In genomic region chr12:57518920-57519757, GRCh38 we compare ENCODE assay signal across 9 cellular contexts. TPM values are rescaled to one million over a fixed set of nuclear protein-coding genes. Genes with fewer than 3 reads are reported as not detected.
DNase-seq lines count a peak whose midpoint lies in the region; ATAC-seq, FAIRE-seq and TF ChIP-seq lines count a peak whose summit lies in the region.
"Had no signal": no experiment of that assay in that cellular context is flagged by ENCODE, and none has a peak within 500 bp of the region (broad histone marks: within the 10 kb centered on the region; RNA-seq: fewer than 3 reads in every experiment).

No MANE protein-coding gene starts in this region.

- POLR2A ChIA-PET in RWPE1 (lab: Yijun Ruan, JAX; ENCODE audit: low non-redundant PET) (interaction anchor here (1.0 kb wide), 1 partner anchor 12 kb away, joined by 3 read pairs; no protein-coding TSS in a partner anchor), H1 (lab: Charles Lee; ENCODE audit: partially characterized antibody) (interaction anchor here (0.8 to 6.0 kb wide), 29 partner anchors 8 to 391 kb away, joined by 3 to 60 read pairs (median 4); partner anchors contain the start of genes ARHGEF25, DCTN2, KIF5A and LRP1)

- H3K9me3 ChIP-seq in H1 (ENCODE audit: insufficient read depth in 2 of 2, low read depth in 1 of 2, low read length in 1 of 2), result no peaks in the 10 kb centered on the region
- no peaks in the 10 kb centered on the region for H3K9me3 ChIP-seq in muscle layer of duodenum (ENCODE audit: control insufficient read depth in 1 of 2, low read length in 2 of 2)

- H4K8ac ChIP-seq in H1 (ENCODE audit: extremely low read depth, insufficient read depth, low read length), result no peak overlapping the region

- H3K79me2 ChIP-seq in H1 (ENCODE audit: control insufficient read depth in 1 of 2, insufficient read depth in 2 of 2, low read length in 2 of 2), result peaks cover 0 to 25% of the 10 kb centered on the region in 2 experiments; a peak in 2 of 4 replicates

- FAIRE-seq in H1 (lab: Jason Lieb, UNC), result no peak
- FAIRE-seq: colon had no signal

- H3K4me1 ChIP-seq in H1 (replicated peaks in 1 of 4; ENCODE audit: control insufficient read depth in 3 of 4, insufficient read depth in 4 of 4, low read length in 3 of 4) (peaks cover 8 to 24% (median 14%) of the 10 kb centered on the region in 4 experiments), muscle layer of duodenum (ENCODE audit: control insufficient read depth in 1 of 2, insufficient read depth in 2 of 2, low read length in 2 of 2) (peaks cover 37 to 38% of the 10 kb centered on the region in 2 donors)

- no peak overlapping the region for H4K5ac ChIP-seq in H1 (ENCODE audit: insufficient read length, low read depth, low read length)

- peak overlapping the region; percentile 65 for H3K18ac ChIP-seq in H1 (ENCODE audit: extremely low read depth, low read length)

- peaks cover 32 to 47% (median 37%) of the 10 kb centered on the region in 4 experiments for H3K36me3 ChIP-seq in H1 (ENCODE audit: control insufficient read depth in 2 of 4, insufficient read depth in 4 of 4, low read length in 3 of 4)
- H3K36me3 ChIP-seq in muscle layer of duodenum (ENCODE audit: control insufficient read depth in 1 of 2, insufficient read depth in 2 of 2, low read length in 2 of 2), result peaks cover 37 to 49% of the 10 kb centered on the region in 2 donors

- H3K23ac ChIP-seq in H1 (ENCODE audit: insufficient read length), result no peak overlapping the region

- peak overlapping the region; percentile 86 for H2BK5ac ChIP-seq in H1 (ENCODE audit: low read depth, low read length)

- H2AK5ac ChIP-seq in H1 (ENCODE audit: low read depth, low read length), result no peak overlapping the region

- H4K20me1 ChIP-seq in H1 (replicated peaks in 1 of 2; ENCODE audit: control insufficient read depth in 1 of 2, insufficient read depth in 2 of 2, low read length in 2 of 2), result peaks cover 7 to 21% of the 10 kb centered on the region in 2 experiments

- H2AFZ ChIP-seq in H1 (ENCODE audit: low read length), result no peak overlapping the region

- CTCF ChIA-PET in RWPE1 (lab: Yijun Ruan, JAX) (no interaction called here), H1 (lab: Charles Lee; ENCODE audit: partially characterized antibody) (interaction anchor here (0.8 to 1.8 kb wide), 3 partner anchors 19 to 223 kb away, joined by 3 to 5 read pairs (median 4); partner anchors contain the start of gene INHBE)

- H3K4me3 ChIP-seq in H1 (ENCODE audit: extremely low read depth in 1 of 4, insufficient read depth in 2 of 4, low read depth in 3 of 4, low read length in 4 of 4), result peak overlapping the region; percentile 80 to 94 (median 86)
- peak overlapping the region; percentile 94 to 98 for H3K4me3 ChIP-seq in muscle layer of duodenum (ENCODE audit: low read depth in 1 of 2, low read length in 2 of 2)

- 41% methylated on average over 7 of the region's 7 CpGs; no CpG with 5 or more reads in 1 of the 2 experiments for WGBS in H1 (ENCODE audit: extremely low coverage in 1 of 2, insufficient coverage in 1 of 2, insufficient read length in 1 of 2, insufficient replicate concordance in 2 of 2, low coverage in 1 of 2, low lambda C conversion rate in 2 of 2, missing lambda C conversion rate in 1 of 2), 2 experiments

- H3K9ac ChIP-seq in H1 (replicated peaks in 1 of 4; ENCODE audit: extremely low read depth in 1 of 4, low read depth in 3 of 4, low read length in 3 of 4), result peak overlapping the region; percentile 72 to 98 (median 91)

- ATAC-seq in GM19023 (IDR thresholded peaks at IDR 0.05; ENCODE audit: unreplicated experiment) (no peak), GM21360 (IDR thresholded peaks at IDR 0.05; ENCODE audit: unreplicated experiment) (no peak)

- H4K91ac ChIP-seq in H1 (replicated peaks; ENCODE audit: insufficient read length, low read length), result no peak overlapping the region

- H3K27me3 ChIP-seq in H1 (replicated peaks in 1 of 4; ENCODE audit: control insufficient read depth in 3 of 4, extremely low read depth in 1 of 4, insufficient read depth in 3 of 4, low read length in 3 of 4) (no peaks in the 10 kb centered on the region), muscle layer of duodenum (ENCODE audit: low read depth, low read length) (no peaks in the 10 kb centered on the region)

- peaks cover 19% of the 10 kb centered on the region for H3K23me2 ChIP-seq in H1 (ENCODE audit: low read depth, low read length)

- no peak overlapping the region for H3K4ac ChIP-seq in H1 (replicated peaks; ENCODE audit: insufficient read length, low read depth, low read length)

- H3K27ac ChIP-seq in RWPE1 (peak overlapping the region; percentile 98), H1 (ENCODE audit: low read depth, low read length) (peak overlapping the region; percentile 88), muscle layer of duodenum (ENCODE audit: low read length) (peak overlapping the region; percentile 100)

- TF ChIP-seq RAD21 in H1 (IDR thresholded peaks at IDR 0.05 in 1 of 2, conservative IDR thresholded peaks at IDR 0.05 in 1 of 2; ENCODE audit: low read depth in 2 of 2, low read length in 2 of 2), result no peak

- H3K4me2 ChIP-seq in H1 (ENCODE audit: insufficient read depth in 1 of 2, low read depth in 2 of 2, low read length in 2 of 2), result peak overlapping the region; percentile 81 to 96

- no peaks in the 10 kb centered on the region; the same call in 1 of the 2 replicates for H3K79me1 ChIP-seq in H1 (ENCODE audit: low read depth, low read length)

- H2BK120ac ChIP-seq in H1 (replicated peaks; ENCODE audit: low read depth, low read length), result no peak overlapping the region

- H2BK20ac ChIP-seq in H1 (ENCODE audit: low read length), result no peak overlapping the region

- no peak for TF ChIP-seq POLR2A in H1 (IDR thresholded peaks at IDR 0.05; ENCODE audit: control extremely low read depth in 1 of 2, low read depth in 2 of 2, low read length in 2 of 2)

- DNase-seq in NCI-H2171 treated with DMSO at 0.1 percent for 48 hours (lab: John Stamatoyannopoulos, UW) (peak; percentile 61), NCI-H2171 (lab: John Stamatoyannopoulos, UW) (no peak), RWPE1 (ENCODE audit: low spot score) (no peak), H1 (ENCODE audit: low read depth in 1 of 2, low spot score in 2 of 2) (no peak), NCI-H1417 treated with DMSO at 0.1 percent for 48 hours (lab: John Stamatoyannopoulos, UW) (no peak)

- H3K14ac ChIP-seq in H1 (ENCODE audit: insufficient read length), result no peak overlapping the region

- no peak overlapping the region for H3K56ac ChIP-seq in H1 (replicated peaks; ENCODE audit: insufficient read length, low read depth, low read length)

- no peak overlapping the region for H2BK15ac ChIP-seq in H1 (ENCODE audit: low read length)

- TF ChIP-seq CTCF in RWPE1 (conservative IDR thresholded peaks at IDR 0.05; ENCODE audit: low read depth), result no peak
- no peak for TF ChIP-seq CTCF in H1 (IDR thresholded peaks at IDR 0.05; ENCODE audit: control extremely low read depth in 1 of 3, insufficient read depth in 1 of 3, low read depth in 1 of 3, low read length in 3 of 3)

- no peak overlapping the region; the same call in 1 of the 2 replicates for H2BK12ac ChIP-seq in H1 (ENCODE audit: low read depth, low read length)

- no peak for TF ChIP-seq EP300 in H1 (IDR thresholded peaks at IDR 0.05; ENCODE audit: borderline replicate concordance in 1 of 2, low read depth in 2 of 2, low read length in 2 of 2)

RNA-seq across cellular contexts. Expression of gene DDIT3, which starts 1.2 kb away (rescaled TPM):
- 4.9 TPM in 2 replicates for total RNA-seq in H1 (2021; fragmentation: NEBNext Ultra II Directional; extraction: Animal tissue kit (Norgen Biotek cat#: 25700))
- 4.7 and 5.7 TPM in 2 replicates for polyA plus RNA-seq in H1 (2011; rRNA removed)
- polyA plus RNA-seq in H1 (2011; cell fraction: cytosol; rRNA removed), result 8.3 TPM
- 7.3 TPM for polyA plus RNA-seq in H1 (2011; cell fraction: nucleus; rRNA removed)
- 7.7 to 11.2 TPM (median 8.3 TPM) in 4 replicates for polyA plus RNA-seq in H1 (2012, experiment 1 of 2)
- polyA plus RNA-seq in H1 (2012, experiment 2 of 2), result 3.0 TPM
- polyA plus RNA-seq in H1 (2013, experiment 1 of 2), result 5.7 TPM
- polyA plus RNA-seq in H1 (2013, experiment 2 of 2), result 5.5 TPM
- polyA minus RNA-seq in H1 (2011; rRNA and poly(A)+ RNA removed), result 6.0 and 7.0 TPM in 2 replicates
- polyA minus RNA-seq in H1 (2011; cell fraction: cytosol; rRNA and poly(A)+ RNA removed), result 4.0 TPM
- 14.7 TPM for polyA minus RNA-seq in H1 (2011; cell fraction: nucleus; rRNA and poly(A)+ RNA removed)

RNA-seq across cellular contexts. Expression of gene MBD6, which starts 3.5 kb away (rescaled TPM):
- 32.3 and 32.7 TPM in 2 replicates for total RNA-seq in H1 (2021; fragmentation: NEBNext Ultra II Directional; extraction: Animal tissue kit (Norgen Biotek cat#: 25700))
- 3.9 and 6.9 TPM in 2 replicates for polyA plus RNA-seq in H1 (2011; rRNA removed)
- 3.0 TPM for polyA plus RNA-seq in H1 (2011; cell fraction: cytosol; rRNA removed)
- 38.7 TPM for polyA plus RNA-seq in H1 (2011; cell fraction: nucleus; rRNA removed)
- polyA plus RNA-seq in H1 (2012, experiment 1 of 2), result 24.6 to 39.6 TPM (median 28.7 TPM) in 4 replicates
- 13.7 TPM for polyA plus RNA-seq in H1 (2012, experiment 2 of 2)
- polyA plus RNA-seq in H1 (2013, experiment 1 of 2), result 15.7 TPM
- polyA plus RNA-seq in H1 (2013, experiment 2 of 2), result 14.7 TPM
- 7.2 and 9.6 TPM in 2 replicates for polyA minus RNA-seq in H1 (2011; rRNA and poly(A)+ RNA removed)
- polyA minus RNA-seq in H1 (2011; cell fraction: cytosol; rRNA and poly(A)+ RNA removed), result 3.5 TPM
- 20.6 TPM for polyA minus RNA-seq in H1 (2011; cell fraction: nucleus; rRNA and poly(A)+ RNA removed)

RNA-seq across cellular contexts. Expression of gene DCTN2, which starts 27.9 kb away (rescaled TPM):
- total RNA-seq in H1 (2021; fragmentation: NEBNext Ultra II Directional; extraction: Animal tissue kit (Norgen Biotek cat#: 25700)), result 89.3 and 90.3 TPM in 2 replicates
- 91.9 and 140 TPM in 2 replicates for polyA plus RNA-seq in H1 (2011; rRNA removed)
- 111 TPM for polyA plus RNA-seq in H1 (2011; cell fraction: cytosol; rRNA removed)
- polyA plus RNA-seq in H1 (2011; cell fraction: nucleus; rRNA removed), result 108 TPM
- polyA plus RNA-seq in H1 (2012, experiment 1 of 2), result 106 to 119 TPM (median 115 TPM) in 4 replicates
- polyA plus RNA-seq in H1 (2012, experiment 2 of 2), result 135 TPM
- 75.6 TPM for polyA plus RNA-seq in H1 (2013, experiment 1 of 2)
- polyA plus RNA-seq in H1 (2013, experiment 2 of 2), result 79.1 TPM
- polyA minus RNA-seq in H1 (2011; rRNA and poly(A)+ RNA removed), result 102 and 111 TPM in 2 replicates
- polyA minus RNA-seq in H1 (2011; cell fraction: cytosol; rRNA and poly(A)+ RNA removed), result 113 TPM
- polyA minus RNA-seq in H1 (2011; cell fraction: nucleus; rRNA and poly(A)+ RNA removed), result 72.6 TPM

RNA-seq across cellular contexts. Expression of gene KIF5A, which starts 30.7 kb away (rescaled TPM):
- total RNA-seq in H1 (2021; fragmentation: NEBNext Ultra II Directional; extraction: Animal tissue kit (Norgen Biotek cat#: 25700)), result 21.9 and 22.8 TPM in 2 replicates
- polyA plus RNA-seq in H1 (2011; rRNA removed), result 10.7 and 11.7 TPM in 2 replicates
- polyA plus RNA-seq in H1 (2011; cell fraction: cytosol; rRNA removed), result 16.5 TPM
- 32.8 TPM for polyA plus RNA-seq in H1 (2011; cell fraction: nucleus; rRNA removed)
- 16.3 to 20.8 TPM (median 19.3 TPM) in 4 replicates for polyA plus RNA-seq in H1 (2012, experiment 1 of 2)
- 3.2 TPM for polyA plus RNA-seq in H1 (2012, experiment 2 of 2)
- polyA plus RNA-seq in H1 (2013, experiment 1 of 2), result 10.6 TPM
- polyA plus RNA-seq in H1 (2013, experiment 2 of 2), result 9.6 TPM
- polyA minus RNA-seq in H1 (2011; rRNA and poly(A)+ RNA removed), result 19.8 and 21.8 TPM in 2 replicates
- polyA minus RNA-seq in H1 (2011; cell fraction: cytosol; rRNA and poly(A)+ RNA removed), result 12.0 TPM
- polyA minus RNA-seq in H1 (2011; cell fraction: nucleus; rRNA and poly(A)+ RNA removed), result 18.9 TPM

RNA-seq across cellular contexts. Expression of gene MARS1, which starts 31.3 kb away (rescaled TPM):
- total RNA-seq in H1 (2021; fragmentation: NEBNext Ultra II Directional; extraction: Animal tissue kit (Norgen Biotek cat#: 25700)), result 398 and 407 TPM in 2 replicates
- polyA plus RNA-seq in H1 (2011; rRNA removed), result 194 and 255 TPM in 2 replicates
- polyA plus RNA-seq in H1 (2011; cell fraction: cytosol; rRNA removed), result 252 TPM
- polyA plus RNA-seq in H1 (2011; cell fraction: nucleus; rRNA removed), result 777 TPM
- polyA plus RNA-seq in H1 (2012, experiment 1 of 2), result 284 to 339 TPM (median 323 TPM) in 4 replicates
- 230 TPM for polyA plus RNA-seq in H1 (2012, experiment 2 of 2)
- polyA plus RNA-seq in H1 (2013, experiment 1 of 2), result 724 TPM
- 726 TPM for polyA plus RNA-seq in H1 (2013, experiment 2 of 2)
- polyA minus RNA-seq in H1 (2011; rRNA and poly(A)+ RNA removed), result 393 and 430 TPM in 2 replicates
- 168 TPM for polyA minus RNA-seq in H1 (2011; cell fraction: cytosol; rRNA and poly(A)+ RNA removed)
- 352 TPM for polyA minus RNA-seq in H1 (2011; cell fraction: nucleus; rRNA and poly(A)+ RNA removed)
